Comparison of ENCODE assay signal across 9 cellular contexts in the genomic region with DNA sequence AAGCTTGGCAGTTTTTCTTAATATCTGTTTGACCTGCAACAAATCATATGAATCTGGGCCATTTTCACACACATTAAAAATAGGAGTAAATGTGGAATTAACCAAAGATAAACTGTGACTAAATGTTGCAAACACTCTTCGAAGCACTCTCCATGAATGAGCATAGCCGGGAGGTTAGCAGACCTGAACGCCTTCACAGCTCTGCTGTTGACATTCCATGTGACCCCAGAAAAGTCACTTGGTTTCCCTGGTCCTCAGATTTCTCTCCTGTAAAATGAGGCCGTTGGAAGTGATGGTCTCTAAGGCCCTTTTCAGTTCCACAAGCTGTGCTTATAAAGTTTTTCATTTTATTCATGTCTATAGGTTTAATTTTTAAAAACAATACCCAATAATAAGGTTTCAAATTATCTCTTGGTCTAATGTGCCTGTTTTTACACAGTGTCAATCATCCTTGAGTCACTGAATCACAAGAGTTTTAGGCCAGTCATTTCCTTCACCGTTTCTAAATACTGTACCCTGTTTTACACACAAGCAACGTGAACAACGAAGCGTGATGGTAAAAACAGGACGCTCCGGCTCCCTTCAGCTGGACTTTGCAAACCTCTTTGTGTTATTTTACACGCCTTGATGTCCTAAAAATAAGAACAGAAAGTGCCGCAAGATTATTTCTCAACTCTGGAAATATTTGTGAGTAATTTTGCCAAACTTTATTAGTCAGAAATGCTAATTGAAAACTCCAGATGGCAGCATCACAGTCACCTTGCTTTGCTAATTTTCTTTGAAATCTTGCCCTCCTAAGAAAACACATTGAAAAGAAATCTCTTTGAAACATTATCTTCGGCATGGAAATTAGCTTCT. TPM values are rescaled to one million over a fixed set of nuclear protein-coding genes. Genes with fewer than 3 reads are reported as not detected.
DNase-seq lines count a peak whose midpoint lies in the region; ATAC-seq, FAIRE-seq and TF ChIP-seq lines count a peak whose summit lies in the region.
"Had no signal": no experiment of that assay in that cellular context is flagged by ENCODE, and none has a peak within 500 bp of the region (broad histone marks: within the 10 kb centered on the region; RNA-seq: fewer than 3 reads in every experiment).

No MANE protein-coding gene starts in this region.

- no peaks in the 10 kb centered on the region for H3K36me3 ChIP-seq in A673 (ENCODE audit: insufficient read depth, low read length, poor library complexity, severe bottlenecking)

- H3K27me3 ChIP-seq in A673 (replicated peaks; ENCODE audit: insufficient read depth, low read depth, low read length, poor library complexity): no peaks in the 10 kb centered on the region

- intact Hi-C loops in CD14-positive monocyte (cut with micrococcal nuclease): no loop called here
- intact Hi-C loops in A673 (cut with micrococcal nuclease; ENCODE audit: unreplicated experiment): no loop called here

- no peak overlapping the region for H3K27ac ChIP-seq in A673 (ENCODE audit: low read depth, low read length, poor library complexity, severe bottlenecking)

- peak; percentile 77 for DNase-seq in CD14-positive monocyte (ENCODE audit: low spot score)
- DNase-seq in RCC 7860 (ENCODE audit: low spot score): peak; percentile 54
- DNase-seq in left kidney (ENCODE audit: low read depth, low spot score): peak; percentile 85
- no peak for DNase-seq in amygdala (lab: John Stamatoyannopoulos, UW)
- no peak for DNase-seq in A673 (ENCODE audit: low spot score)
- DNase-seq in activated naive CD4-positive, alpha-beta T cell treated with anti-CD3 and anti-CD28 coated beads, Interleukin-2, amount 50 U/mL, for 72 hours (ENCODE audit: low spot score in 2 of 2): no peak
- DNase-seq: endodermal cell had no signal

- H3K4me3 ChIP-seq in A673 (ENCODE audit: low read depth, low read length, poor library complexity, severe bottlenecking): no peak overlapping the region

- TF ChIP-seq CTCF in CD14-positive monocyte (IDR thresholded peaks at IDR 0.05) (no peak), A673 (conservative IDR thresholded peaks at IDR 0.05; ENCODE audit: low read depth, low read length) (no peak)

- peak overlapping the region; percentile 35 to 87 (median 81) for H3K27ac Mint-ChIP-seq in CD14-positive monocyte
- no peak overlapping the region for H3K27ac Mint-ChIP-seq in activated naive CD4-positive, alpha-beta T cell treated with anti-CD3 and anti-CD28 coated beads, Interleukin-2, amount 50 U/mL, for 72 hours
- H3K27ac Mint-ChIP-seq: endodermal cell had no signal

- peak; percentile 37 for ATAC-seq in GM21526 (IDR thresholded peaks at IDR 0.05; ENCODE audit: low FRiP score, unreplicated experiment)
- ATAC-seq in HG02981 (IDR thresholded peaks at IDR 0.05; ENCODE audit: unreplicated experiment): no peak
- ATAC-seq in activated naive CD4-positive, alpha-beta T cell treated with anti-CD3 and anti-CD28 coated beads, Interleukin-2, amount 50 U/mL, for 72 hours: no peak

- POLR2A ChIA-PET in A673 (lab: Charles Lee; ENCODE audit: low non-redundant PET): no interaction called here

- H3K36me3 Mint-ChIP-seq in CD14-positive monocyte: peaks cover 0 to 3% of the 10 kb centered on the region in 2 donors
- H3K36me3 Mint-ChIP-seq in activated naive CD4-positive, alpha-beta T cell treated with anti-CD3 and anti-CD28 coated beads, Interleukin-2, amount 50 U/mL, for 72 hours: no peaks in the 10 kb centered on the region

- peaks cover 0 to 4% (median 2%) of the 10 kb centered on the region in 7 donors for H3K9me3 Mint-ChIP-seq in CD14-positive monocyte
- H3K9me3 Mint-ChIP-seq in activated naive CD4-positive, alpha-beta T cell treated with anti-CD3 and anti-CD28 coated beads, Interleukin-2, amount 50 U/mL, for 72 hours: no peaks in the 10 kb centered on the region

- H3K4me3 Mint-ChIP-seq in CD14-positive monocyte: peak overlapping the region in 1 of 2 donors; percentile 63
- H3K4me3 Mint-ChIP-seq: endodermal cell had no signal

- peak; percentile 88 for FAIRE-seq in RCC 7860 (lab: Jason Lieb, UNC)

- peaks cover 25% of the 10 kb centered on the region for H3K4me1 Mint-ChIP-seq in CD14-positive monocyte

- no peaks in the 10 kb centered on the region for H3K9me3 ChIP-seq in A673 (ENCODE audit: low read depth, low read length, poor library complexity, severe bottlenecking)

- BruUV-seq in A673 (replicated peaks; lab: Mats Ljungman, UMichigan): no TSS peak

- H3K27me3 Mint-ChIP-seq in CD14-positive monocyte (ENCODE audit: low read depth in 3 of 3): peaks cover 0 to 5% (median 3%) of the 10 kb centered on the region in 3 donors

- CTCF ChIA-PET in A673 (lab: Charles Lee): no interaction called here

- H3K4me1 ChIP-seq in A673 (ENCODE audit: insufficient read depth, low read length, poor library complexity, severe bottlenecking): peaks cover 7% of the 10 kb centered on the region

RNA-seq across cellular contexts. Expression of gene MET, which starts 38.6 kb away (rescaled TPM):
- not detected for polyA plus RNA-seq in CD14-positive monocyte
- 5.7 and 6.8 TPM in 2 replicates for total RNA-seq in A673 (2021)
- total RNA-seq in activated naive CD4-positive, alpha-beta T cell treated with anti-CD3 and anti-CD28 coated beads, Interleukin-2, amount 50 U/mL, for 72 hours: under 1 TPM in 1 of 2 donors, not detected in 1; 0.88 TPM

Comparison
In these comparisons a context has a peak if more than half of its experiments do, and no peak if none do; other contexts are left out.
1. DNase-seq: peak in CD14-positive monocyte (single experiment), RCC 7860 (single experiment) and left kidney (single experiment); none in amygdala (0 of 56), A673 (single experiment) and activated naive CD4-positive, alpha-beta T cell treated with anti-CD3 and anti-CD28 coated beads, Interleukin-2, amount 50 U/mL, for 72 hours (0 of 2).
2. H3K27ac Mint-ChIP-seq: peak in CD14-positive monocyte (7 of 7); none in activated naive CD4-positive, alpha-beta T cell treated with anti-CD3 and anti-CD28 coated beads, Interleukin-2, amount 50 U/mL, for 72 hours (0 of 2).